ENCODE assay signal across 15 cellular contexts in genomic region chr18:51614967-51615571, GRCh38.
DNase-seq lines count a peak whose midpoint lies in the region; ATAC-seq and TF ChIP-seq lines count a peak whose summit lies in the region.
"Had no signal": no experiment of that assay in that cellular context is flagged by ENCODE, and none has a peak within 500 bp of the region (broad histone marks: within the 10 kb centered on the region; RNA-seq: fewer than 3 reads in every experiment).

No MANE protein-coding gene starts in this region.

- H3K27ac ChIP-seq in VCaP (peak overlapping the region; percentile 80), hepatocyte (peak overlapping the region; percentile 20)

- no peaks in the 10 kb centered on the region for H3K36me3 ChIP-seq in hepatocyte (replicated peaks; ENCODE audit: insufficient read depth, low read depth)
- H3K36me3 ChIP-seq: HAP-1 had no signal

- H3K4me3 ChIP-seq in hepatocyte: no peak overlapping the region
- H3K4me3 ChIP-seq: HAP-1 had no signal

- no peak for TF ChIP-seq CTCF in VCaP (conservative IDR thresholded peaks at IDR 0.05)
- no peak for TF ChIP-seq CTCF in hepatocyte (IDR thresholded peaks at IDR 0.05; ENCODE audit: poor library complexity)

- H4K20me1 ChIP-seq in hepatocyte (ENCODE audit: insufficient read depth, poor library complexity, severe bottlenecking): no peaks in the 10 kb centered on the region

- H3K9me3 ChIP-seq in hepatocyte (ENCODE audit: low read depth): no peaks in the 10 kb centered on the region
- H3K9me3 ChIP-seq: HAP-1 had no signal

- H2AFZ ChIP-seq in hepatocyte: no peak overlapping the region

- no peaks in the 10 kb centered on the region for H3K9me2 ChIP-seq in hepatocyte (replicated peaks; ENCODE audit: insufficient read depth)

- no peaks in the 10 kb centered on the region for H3K27me3 ChIP-seq in hepatocyte

- H3K79me2 ChIP-seq in hepatocyte: no peaks in the 10 kb centered on the region

- DNase-seq in left cardiac atrium (no peak), cardiac septum (ENCODE audit: low spot score) (no peak), hepatocyte (ENCODE audit: low spot score) (peak; percentile 63), GF-D8 (lab: John Stamatoyannopoulos, UW) (no peak)
- DNase-seq: activated effector memory CD4-positive, alpha-beta T cell treated with anti-CD3 and anti-CD28 coated beads, Interleukin-2, amount 50 U/mL, for 16 hours; anterior cingulate cortex; GDM1; naive B cell; NCI-H2227 treated with DMSO at 0.1 percent for 48 hours had no signal

- no peak overlapping the region for H3K4me2 ChIP-seq in hepatocyte

- H3K4me1 ChIP-seq in hepatocyte (ENCODE audit: insufficient read depth): peaks cover 7% of the 10 kb centered on the region
- H3K4me1 ChIP-seq: HAP-1 had no signal

- WGBS in hepatocyte (ENCODE audit: low lambda C conversion rate, missing lambda C conversion rate): 71% methylated on average over 7 of the region's 7 CpGs

- peak; percentile 65 to 87 for ATAC-seq in left cardiac atrium
- no peak for ATAC-seq in GM18907 (IDR thresholded peaks at IDR 0.05; ENCODE audit: unreplicated experiment)
- no peak for ATAC-seq in HG02970 (IDR thresholded peaks at IDR 0.05; ENCODE audit: low FRiP score, unreplicated experiment)
- ATAC-seq in GM21737 (IDR thresholded peaks at IDR 0.05; ENCODE audit: unreplicated experiment): no peak
- ATAC-seq: WTC11 had no signal

- intact Hi-C loops in left cardiac atrium (cut with DNase I) (no loop called here), cardiac septum (cut with DNase I) (no loop called here)

Comparison
In these comparisons a context has a peak if more than half of its experiments do, and no peak if none do; other contexts are left out.
1. ATAC-seq: peak in left cardiac atrium (2 of 2); none in GM18907 (single experiment), HG02970 (single experiment) and GM21737 (single experiment).